In the genomic region with DNA sequence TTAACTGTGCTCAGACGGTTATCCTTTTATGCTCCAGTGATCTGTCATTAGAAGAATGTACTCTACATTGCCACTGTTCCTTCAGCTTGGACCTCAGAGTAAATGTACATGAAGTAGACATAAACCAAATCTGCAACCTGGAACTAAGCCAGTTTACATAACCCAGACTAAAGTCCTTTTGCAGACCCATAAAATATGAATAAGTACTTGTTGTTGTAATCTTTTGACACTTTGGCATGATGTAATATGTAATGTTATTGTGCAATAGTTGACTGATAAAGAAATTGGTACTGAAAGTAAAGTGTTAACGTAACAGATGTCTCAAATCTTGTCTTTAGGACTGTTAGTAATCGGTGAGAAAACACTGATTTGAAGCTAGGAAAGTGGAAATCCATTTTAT, we compare ENCODE assay signal across 27 cellular contexts.
A peak's percentile ranks its signal among the peaks of the same experiment; 100 is the strongest.
DNase-seq lines count a peak whose midpoint lies in the region; ATAC-seq and TF ChIP-seq lines count a peak whose summit lies in the region.
"Had no signal": no experiment of that assay in that cellular context is flagged by ENCODE, and none has a peak within 500 bp of the region (broad histone marks: within the 10 kb centered on the region; RNA-seq: fewer than 3 reads in every experiment).

No MANE protein-coding gene starts in this region.

- ATAC-seq in Right ventricle myocardium superior (ENCODE audit: poor library complexity) (peak; percentile 27), GM18498 (IDR thresholded peaks at IDR 0.05; ENCODE audit: unreplicated experiment) (no peak)
- ATAC-seq: activated CD4-positive, alpha-beta T cell treated with anti-CD3 and anti-CD28 coated beads for 36 hours; PC-3 had no signal

- H3K9me3 ChIP-seq in left ventricle myocardium inferior (replicated peaks): peaks cover 31% of the 10 kb centered on the region
- H3K9me3 ChIP-seq: upper lobe of left lung had no signal

- in situ Hi-C loops in brain microvascular endothelial cell (cut with HindIII; ENCODE audit: low pct_ligation_motif_present, low sequenced_read_pairs): no loop called here

- no peaks in the 10 kb centered on the region for H3K36me3 ChIP-seq in left ventricle myocardium inferior
- H3K36me3 ChIP-seq in brain microvascular endothelial cell (replicated peaks): no peaks in the 10 kb centered on the region
- H3K36me3 ChIP-seq: suprapubic skin, upper lobe of left lung had no signal

- TF ChIP-seq CTCF in left ventricle myocardium inferior (IDR thresholded peaks at IDR 0.05; ENCODE audit: borderline replicate concordance) (no peak), foreskin fibroblast (IDR thresholded peaks at IDR 0.05; ENCODE audit: low read depth, low read length) (no peak), brain microvascular endothelial cell (IDR thresholded peaks at IDR 0.05; ENCODE audit: low read depth, low read length, missing control alignments) (no peak)

- no peaks in the 10 kb centered on the region for H3K4me1 ChIP-seq in left ventricle myocardium inferior
- H3K4me1 ChIP-seq: suprapubic skin, upper lobe of left lung had no signal

- intact Hi-C loops in Right ventricle myocardium superior (cut with DNase I) (no loop called here), left ventricle myocardium inferior (cut with micrococcal nuclease) (no loop called here)

- no peak for DNase-seq in Right ventricle myocardium superior
- DNase-seq in left ventricle myocardium inferior: no peak
- DNase-seq in OCI-M1 (lab: John Stamatoyannopoulos, UW): peak; percentile 82
- peak; percentile 23 to 34 for DNase-seq in foreskin fibroblast
- DNase-seq in brain microvascular endothelial cell: no peak
- no peak for DNase-seq in NCI-H2029 treated with DMSO at 0.1 percent for 48 hours (lab: John Stamatoyannopoulos, UW)
- no peak for DNase-seq in UCSD-AML1 (lab: John Stamatoyannopoulos, UW; ENCODE audit: unreplicated experiment)
- DNase-seq: activated CD4-positive, alpha-beta T cell treated with anti-CD3 and anti-CD28 coated beads for 36 hours; activated T-cell treated with anti-CD3 and anti-CD28 coated beads for 4 hours; amygdala; CD4-positive, alpha-beta T cell; DND-41; effector CD4-positive, alpha-beta T cell; GF-D8; islet precursor cell; KG1; MM.1S; NCI-H1436 treated with DMSO at 0.1 percent for 48 hours; NCI-H774; PC-3; stimulated activated naive CD4-positive, alpha-beta T cell treated with Interleukin-2 at 50 U/mL for 16 hours; T-helper 2 cell; upper lobe of left lung had no signal

- no peak overlapping the region for H3K4me3 ChIP-seq in left ventricle myocardium inferior
- no peak overlapping the region for H3K4me3 ChIP-seq in foreskin fibroblast (ENCODE audit: low read depth in 1 of 2, low read length in 2 of 2)
- H3K4me3 ChIP-seq in brain microvascular endothelial cell (ENCODE audit: low read depth, low read length): no peak overlapping the region
- H3K4me3 ChIP-seq: smooth muscle cell, suprapubic skin, upper lobe of left lung had no signal

- H3K27me3 ChIP-seq in left ventricle myocardium inferior (ENCODE audit: low read depth) (no peaks in the 10 kb centered on the region), brain microvascular endothelial cell (replicated peaks) (no peaks in the 10 kb centered on the region)
- H3K27me3 ChIP-seq: suprapubic skin, upper lobe of left lung had no signal

- H3K27ac ChIP-seq in left ventricle myocardium inferior (replicated peaks) (no peak overlapping the region), brain microvascular endothelial cell (no peak overlapping the region)
- H3K27ac ChIP-seq: suprapubic skin, upper lobe of left lung, VCaP had no signal

Comparison
In these comparisons a context has a peak if more than half of its experiments do, and no peak if none do; other contexts are left out.
1. DNase-seq: peak in OCI-M1 (single experiment) and foreskin fibroblast (2 of 2); none in Right ventricle myocardium superior (single experiment), left ventricle myocardium inferior (single experiment), brain microvascular endothelial cell (single experiment), NCI-H2029 treated with DMSO at 0.1 percent for 48 hours (single experiment) and UCSD-AML1 (single experiment).